2 cellular contexts compared by ENCODE assay signal in genomic region chr10:79623663-79624062, GRCh38. TPM values are rescaled to one million over a fixed set of nuclear protein-coding genes. Genes with fewer than 3 reads are reported as not detected.
"Had no signal": no experiment of that assay in that cellular context is flagged by ENCODE, and none has a peak within 500 bp of the region (broad histone marks: within the 10 kb centered on the region; RNA-seq: fewer than 3 reads in every experiment).

No MANE protein-coding gene starts in this region.

RNA-seq across cellular contexts. Expression of gene SFTPA1, which starts 12.9 kb away (rescaled TPM):
- total RNA-seq: G401 had no signal
- polyA plus RNA-seq: GM12878 had no signal
